Comparison of ENCODE assay signal across 33 cellular contexts in genomic region chr9:37919956-37920335, GRCh38.
"Had no signal": no experiment of that assay in that cellular context is flagged by ENCODE, and none has a peak within 500 bp of the region (broad histone marks: within the 10 kb centered on the region; RNA-seq: fewer than 3 reads in every experiment).

No MANE protein-coding gene starts in this region.

- H3K4me1 Mint-ChIP-seq: activated CD4-positive, alpha-beta T cell treated with anti-CD3 and anti-CD28 coated beads, Interleukin-2, amount 10 ng/mL, durations not matched to agents 7 days and 5 days; activated T-helper 17 cell treated with anti-CD3 and anti-CD28 coated beads, Interleukin-2, amount 50 U/mL, for 72 hours; stimulated activated naive B cell treated with anti-CD40 and anti-IgM and Interleukin-4, amounts not matched to agents 10 μg/mL and 1 μg/mL and 100 μg/mL, for 72 hours had no signal

- H3K36me3 Mint-ChIP-seq: activated naive CD4-positive, alpha-beta T cell treated with anti-CD3 and anti-CD28 coated beads, Interleukin-2, amount 50 U/mL, for 72 hours; stimulated activated naive B cell treated with anti-CD40 and anti-IgM and Interleukin-4, amounts not matched to agents 10 μg/mL and 1 μg/mL and 100 μg/mL, for 72 hours had no signal

- H3K36me3 ChIP-seq: adrenal gland, neutrophil, ovary, prostate gland, thyroid gland had no signal

- H3K27me3 ChIP-seq: adrenal gland, body of pancreas, cardiac muscle cell, dorsolateral prefrontal cortex, gastroesophageal sphincter, neutrophil, ovary, stomach, thyroid gland, upper lobe of left lung had no signal

- H3K27me3 Mint-ChIP-seq: activated CD4-positive, alpha-beta T cell treated with anti-CD3 and anti-CD28 coated beads, Interleukin-2, amount 10 ng/mL, durations not matched to agents 7 days and 5 days; activated CD8-positive, alpha-beta T cell treated with anti-CD3 and anti-CD28 coated beads for 36 hours; activated T-helper 17 cell treated with anti-CD3 and anti-CD28 coated beads, Interleukin-2, amount 50 U/mL, for 72 hours; stimulated activated naive B cell treated with anti-CD40 and anti-IgM and Interleukin-4, amounts not matched to agents 10 μg/mL and 1 μg/mL and 100 μg/mL, for 72 hours had no signal

- H3K9me3 ChIP-seq: adrenal gland, body of pancreas, gastroesophageal sphincter, lower lobe of right lung, mucosa of descending colon, neutrophil, ovary, prostate gland, stomach, thyroid gland, upper lobe of left lung had no signal

- H3K27ac Mint-ChIP-seq: activated CD4-positive, alpha-beta T cell treated with anti-CD3 and anti-CD28 coated beads, Interleukin-2, amount 10 ng/mL, durations not matched to agents 7 days and 5 days; activated CD8-positive, alpha-beta T cell treated with anti-CD3 and anti-CD28 coated beads for 36 hours; activated naive CD4-positive, alpha-beta T cell treated with anti-CD3 and anti-CD28 coated beads, Interleukin-2, amount 50 U/mL, for 72 hours; activated T-helper 17 cell treated with anti-CD3 and anti-CD28 coated beads, Interleukin-2, amount 50 U/mL, for 72 hours; stimulated activated naive B cell treated with anti-CD40 and anti-IgM and Interleukin-4, amounts not matched to agents 10 μg/mL and 1 μg/mL and 100 μg/mL, for 72 hours; T-helper 17 cell had no signal

- H3K9me3 Mint-ChIP-seq: activated CD4-positive, alpha-beta T cell treated with anti-CD3 and anti-CD28 coated beads, Interleukin-2, amount 10 ng/mL, durations not matched to agents 7 days and 5 days; activated CD8-positive, alpha-beta T cell treated with anti-CD3 and anti-CD28 coated beads for 36 hours; activated naive CD4-positive, alpha-beta T cell treated with anti-CD3 and anti-CD28 coated beads, Interleukin-2, amount 50 U/mL, for 72 hours; activated T-cell treated with anti-CD3 and anti-CD28 coated beads, Interleukin-2, amount 50 U/mL, for 4 hours; activated T-helper 17 cell treated with anti-CD3 and anti-CD28 coated beads, Interleukin-2, amount 50 U/mL, for 72 hours; nephron; stimulated activated naive B cell treated with anti-CD40 and anti-IgM and Interleukin-4, amounts not matched to agents 10 μg/mL and 1 μg/mL and 100 μg/mL, for 72 hours had no signal

- H3K27ac ChIP-seq: adrenal gland, body of pancreas, cardiac muscle cell, coronary artery, gastroesophageal sphincter, lower lobe of right lung, neutrophil, ovary, prostate gland, stomach, thyroid gland, WERI-Rb-1 had no signal

- H3K4me3 ChIP-seq: adrenal gland, body of pancreas, cardiac muscle cell, coronary artery, dorsolateral prefrontal cortex, gastroesophageal sphincter, lower lobe of right lung, mucosa of descending colon, ovary, prostate gland, stomach, thyroid gland, upper lobe of left lung had no signal

- H3K4me3 Mint-ChIP-seq: activated CD4-positive, alpha-beta T cell treated with anti-CD3 and anti-CD28 coated beads, Interleukin-2, amount 10 ng/mL, durations not matched to agents 7 days and 5 days; activated CD8-positive, alpha-beta T cell treated with anti-CD3 and anti-CD28 coated beads for 36 hours; activated T-cell treated with anti-CD3 and anti-CD28 coated beads, Interleukin-2, amount 50 U/mL, for 4 hours; activated T-helper 17 cell treated with anti-CD3 and anti-CD28 coated beads, Interleukin-2, amount 50 U/mL, for 72 hours; nephron; stimulated activated naive B cell treated with anti-CD40 and anti-IgM and Interleukin-4, amounts not matched to agents 10 μg/mL and 1 μg/mL and 100 μg/mL, for 72 hours; T-helper 17 cell had no signal

- DNase-seq: activated CD4-positive, alpha-beta T cell treated with anti-CD3 and anti-CD28 coated beads for 1 hour; activated naive CD4-positive, alpha-beta T cell; activated T-cell treated with anti-CD3 and anti-CD28 coated beads, Interleukin-2, amount 50 U/mL, for 4 hours; adrenal gland; aorta; effector memory CD4-positive, alpha-beta T cell; hippocampal formation; kidney; left colon; lower lobe of right lung; retina; stimulated activated naive B cell treated with anti-CD40 and anti-IgM and Interleukin-4, amounts not matched to agents 10 μg/mL and 1 μg/mL and 100 μg/mL, for 72 hours; stomach; SW 1271; T-helper 17 cell; T1000; upper lobe of left lung; WERI-Rb-1 had no signal
